25 cellular contexts compared by ENCODE assay signal in genomic region chr9:10130061-10130675, GRCh38.
DNase-seq lines count a peak whose midpoint lies in the region; ATAC-seq, FAIRE-seq and TF ChIP-seq lines count a peak whose summit lies in the region.
"Had no signal": no experiment of that assay in that cellular context is flagged by ENCODE, and none has a peak within 500 bp of the region (broad histone marks: within the 10 kb centered on the region; RNA-seq: fewer than 3 reads in every experiment).

No MANE protein-coding gene starts in this region.

- H4K5ac ChIP-seq in IMR-90 (ENCODE audit: low read depth, low read length) = no peak overlapping the region

- H3K23ac ChIP-seq in IMR-90 (ENCODE audit: low read depth, low read length) = no peak overlapping the region

- no peak overlapping the region for H4K8ac ChIP-seq in IMR-90 (ENCODE audit: low read depth in 2 of 2, low read length in 2 of 2)

- H3K4me3 ChIP-seq in IMR-90 (ENCODE audit: insufficient read depth, low read depth, low read length) = no peak overlapping the region
- H3K4me3 ChIP-seq in astrocyte of the spinal cord (ENCODE audit: low read depth, low read length) = no peak overlapping the region
- no peak overlapping the region for H3K4me3 ChIP-seq in fibroblast of the aortic adventitia (ENCODE audit: low read depth, low read length)
- no peak overlapping the region for H3K4me3 ChIP-seq in MM.1S (ENCODE audit: low read length)
- no peak overlapping the region for H3K4me3 ChIP-seq in dorsolateral prefrontal cortex
- no peak overlapping the region for H3K4me3 ChIP-seq in right lobe of liver
- H3K4me3 ChIP-seq: BLaER1, GM23338, PC-9, SJSA1 had no signal

- DNase-seq in GM19239 (ENCODE audit: insufficient read length, low spot score) (no peak), IMR-90 (peak; percentile 70), astrocyte of the spinal cord (ENCODE audit: low read depth, low spot score) (peak; percentile 49), fibroblast of the aortic adventitia (ENCODE audit: low read depth) (peak; percentile 72), MM.1S (no peak), dorsolateral prefrontal cortex (no peak), right lobe of liver (no peak), NCI-H1092 (lab: John Stamatoyannopoulos, UW) (no peak)
- DNase-seq: 8988T; CD4-positive, alpha-beta T cell; H9; Karpas-422; NCI-H1105; NCI-H146; NCI-H1930; NCI-H446; NCI-H524 treated with DMSO at 0.1 percent for 48 hours; NCI-H774; PC-9; Right ventricle myocardium superior had no signal

- H3K56ac ChIP-seq in IMR-90 (ENCODE audit: extremely low read depth, insufficient read depth, low read length) = no peak overlapping the region

- H3K27ac ChIP-seq in IMR-90 (ENCODE audit: insufficient read depth, low read length) (peak overlapping the region; percentile 29; the same call in 1 of the 2 replicates), MM.1S (ENCODE audit: low read length) (no peak overlapping the region), dorsolateral prefrontal cortex (no peak overlapping the region), right lobe of liver (no peak overlapping the region)
- H3K27ac ChIP-seq: BLaER1, PC-9, SJSA1 had no signal

- H4K20me1 ChIP-seq in IMR-90 (ENCODE audit: insufficient read depth, low read length) (no peaks in the 10 kb centered on the region), MM.1S (ENCODE audit: insufficient read depth, low read length) (no peaks in the 10 kb centered on the region)
- H4K20me1 ChIP-seq: BLaER1 had no signal

- H2AK9ac ChIP-seq in IMR-90 (replicated peaks; ENCODE audit: low read depth, low read length, poor library complexity) = no peak overlapping the region

- ATAC-seq in IMR-90 (ENCODE audit: low read depth) = peak; percentile 88
- ATAC-seq in right lobe of liver = no peak
- ATAC-seq: GM23338 had no signal

- H2AFZ ChIP-seq in IMR-90 (replicated peaks; ENCODE audit: low read length, poor library complexity) = no peak overlapping the region
- no peak overlapping the region for H2AFZ ChIP-seq in MM.1S (ENCODE audit: low read length)
- H2AFZ ChIP-seq: GM23338, PC-9 had no signal

- no peak for TF ChIP-seq RAD21 in IMR-90 (IDR thresholded peaks at IDR 0.05; ENCODE audit: low read length)

- H2BK20ac ChIP-seq in IMR-90 (ENCODE audit: low read depth, low read length) = no peak overlapping the region

- TF ChIP-seq POLR2A in IMR-90 (IDR thresholded peaks at IDR 0.05; ENCODE audit: low read depth, low read length) (no peak), right lobe of liver (IDR thresholded peaks at IDR 0.05) (no peak)

- H3K4me2 ChIP-seq in IMR-90 (ENCODE audit: low read depth, low read length) = no peak overlapping the region
- H3K4me2 ChIP-seq in MM.1S (ENCODE audit: low read depth, low read length) = no peak overlapping the region
- H3K4me2 ChIP-seq: BLaER1, GM23338, PC-9 had no signal

- H3K79me1 ChIP-seq in IMR-90 (ENCODE audit: low read depth in 1 of 2, low read length in 2 of 2) = no peaks in the 10 kb centered on the region

- H3K79me2 ChIP-seq in MM.1S (ENCODE audit: low read length) = no peaks in the 10 kb centered on the region

- H3K36me3 ChIP-seq in IMR-90 (ENCODE audit: control insufficient read depth, insufficient read depth, low read length) (no peaks in the 10 kb centered on the region), MM.1S (replicated peaks; ENCODE audit: insufficient read depth, low read length) (no peaks in the 10 kb centered on the region), right lobe of liver (no peaks in the 10 kb centered on the region)
- H3K36me3 ChIP-seq: BLaER1, SJSA1 had no signal

- dilution Hi-C loops in IMR-90 (cut with HindIII; ENCODE audit: low sequenced_read_pairs, unreplicated experiment) = no loop called here

- H3K9me2 ChIP-seq in MM.1S (replicated peaks; ENCODE audit: insufficient read depth, low read length) = no peaks in the 10 kb centered on the region

- no peaks in the 10 kb centered on the region for H3K4me1 ChIP-seq in IMR-90 (ENCODE audit: control insufficient read depth, insufficient read depth, low read length)
- H3K4me1 ChIP-seq in MM.1S (ENCODE audit: low read length) = no peaks in the 10 kb centered on the region
- H3K4me1 ChIP-seq in right lobe of liver = no peaks in the 10 kb centered on the region
- H3K4me1 ChIP-seq: SJSA1 had no signal

- H3K27me3 ChIP-seq in IMR-90 (ENCODE audit: control insufficient read depth, insufficient read depth, low read length) = no peaks in the 10 kb centered on the region
- H3K27me3 ChIP-seq in MM.1S (replicated peaks; ENCODE audit: insufficient read depth, low read length) = no peaks in the 10 kb centered on the region
- no peaks in the 10 kb centered on the region for H3K27me3 ChIP-seq in dorsolateral prefrontal cortex
- H3K27me3 ChIP-seq in right lobe of liver = no peaks in the 10 kb centered on the region
- H3K27me3 ChIP-seq: BLaER1, SJSA1 had no signal

- no TSS peak for BruUV-seq in IMR-90 (replicated peaks; lab: Mats Ljungman, UMichigan)

- H3F3A ChIP-seq in MM.1S (ENCODE audit: insufficient read depth, low read length) = no peaks in the 10 kb centered on the region

- no peak overlapping the region for H3K18ac ChIP-seq in IMR-90 (ENCODE audit: low read depth, low read length)

- H3K4ac ChIP-seq in IMR-90 (ENCODE audit: low read depth, low read length) = no peak overlapping the region

- intact Hi-C loops in IMR-90 (cut with micrococcal nuclease) (no loop called here), dorsolateral prefrontal cortex (cut with DNase I) (no loop called here), right lobe of liver (cut with DNase I) (no loop called here)

- in situ Hi-C loops in IMR-90 (cut with MboI; ENCODE audit: low sequenced_read_pairs) (no loop called here), astrocyte of the spinal cord (cut with HindIII; ENCODE audit: low sequenced_read_pairs) (no loop called here)

- FAIRE-seq in GM19239 (lab: Jason Lieb, UNC) = peak; percentile 31
- FAIRE-seq: D721Med, GM18507 had no signal

- no peak overlapping the region for H2AK5ac ChIP-seq in IMR-90 (ENCODE audit: low read depth, low read length)

- H3K9me3 ChIP-seq in IMR-90 (ENCODE audit: control insufficient read depth, insufficient read depth, low read length) = no peaks in the 10 kb centered on the region; the same call in 1 of the 2 replicates
- no peaks in the 10 kb centered on the region for H3K9me3 ChIP-seq in MM.1S (replicated peaks; ENCODE audit: insufficient read depth, low read length)
- H3K9me3 ChIP-seq in right lobe of liver = no peaks in the 10 kb centered on the region
- H3K9me3 ChIP-seq: BLaER1, SJSA1 had no signal

- CTCF ChIA-PET in IMR-90 (lab: Yijun Ruan, JAX) = no interaction called here

- no CpG with 5 or more reads among the region's 2 CpGs for WGBS in IMR-90 (ENCODE audit: extremely low coverage in 2 of 2, insufficient read length in 1 of 2), 2 experiments
- WGBS in right lobe of liver (ENCODE audit: insufficient coverage, low coverage, low lambda C conversion rate, missing lambda C conversion rate) = 40% methylated on average over 2 of the region's 2 CpGs

- no peak overlapping the region for H2BK15ac ChIP-seq in IMR-90 (ENCODE audit: low read depth, low read length)

- H4K91ac ChIP-seq in IMR-90 (ENCODE audit: insufficient read depth, low read depth, low read length) = no peak overlapping the region

- H2BK120ac ChIP-seq in IMR-90 (ENCODE audit: low read depth, low read length) = no peak overlapping the region

- TF ChIP-seq CTCF in IMR-90 (conservative IDR thresholded peaks at IDR 0.05; ENCODE audit: low read depth, low read length) (no peak), astrocyte of the spinal cord (IDR thresholded peaks at IDR 0.05; ENCODE audit: low read depth, low read length) (no peak), fibroblast of the aortic adventitia (IDR thresholded peaks at IDR 0.05; ENCODE audit: insufficient read depth, low read length) (no peak), MM.1S (IDR thresholded peaks at IDR 0.05; ENCODE audit: low read length) (no peak), dorsolateral prefrontal cortex (IDR thresholded peaks at IDR 0.05 in 54 of 56, conservative IDR thresholded peaks at IDR 0.05 in 2 of 56; ENCODE audit: low read depth in 1 of 56, partially characterized antibody in 56 of 56) (no peak), right lobe of liver (IDR thresholded peaks at IDR 0.05) (no peak)

- no peaks in the 10 kb centered on the region for H3K9me1 ChIP-seq in IMR-90 (ENCODE audit: insufficient read depth, low read length)

- H3K9ac ChIP-seq in IMR-90 (ENCODE audit: low read depth, low read length) = no peak overlapping the region
- H3K9ac ChIP-seq in MM.1S (ENCODE audit: low read length) = no peak overlapping the region
- H3K9ac ChIP-seq: BLaER1 had no signal

- peak overlapping the region; percentile 21 for H2BK5ac ChIP-seq in IMR-90 (ENCODE audit: low read depth, low read length, poor library complexity, severe bottlenecking)

- POLR2A ChIA-PET in IMR-90 (lab: Charles Lee; ENCODE audit: unreplicated experiment) = no interaction called here

- H3K14ac ChIP-seq in IMR-90 (replicated peaks; ENCODE audit: low read depth, low read length) = no peak overlapping the region

TF ChIP-seq in IMR-90, 13 proteins besides CTCF, POLR2A, EP300 and RAD21:
- no peak for TF ChIP-seq BHLHE40 (IDR thresholded peaks at IDR 0.05; ENCODE audit: low read depth, low read length)
- TF ChIP-seq FOS (IDR thresholded peaks at IDR 0.05; ENCODE audit: low read depth, low read length) = peak; percentile 20; the same call in 1 of the 2 replicates
- TF ChIP-seq RFX5 (IDR thresholded peaks at IDR 0.05; ENCODE audit: low read depth, low read length) = no peak
- no peak for TF ChIP-seq RCOR1 (IDR thresholded peaks at IDR 0.05; ENCODE audit: insufficient replicate concordance, low read length)
- no peak for TF ChIP-seq ELK1 (IDR thresholded peaks at IDR 0.05; ENCODE audit: borderline replicate concordance, low read depth, low read length)
- TF ChIP-seq MXI1 (IDR thresholded peaks at IDR 0.05; ENCODE audit: borderline replicate concordance, low read depth, low read length) = no peak
- no peak for TF ChIP-seq SMC3 (IDR thresholded peaks at IDR 0.05; ENCODE audit: low read depth, low read length)
- TF ChIP-seq MAFK (IDR thresholded peaks at IDR 0.05; ENCODE audit: low read depth, low read length) = no peak

Comparison
In these comparisons a context has a peak if more than half of its experiments do, and no peak if none do; other contexts are left out.
1. DNase-seq: peak in IMR-90 (single experiment), astrocyte of the spinal cord (single experiment) and fibroblast of the aortic adventitia (single experiment); none in GM19239 (single experiment), MM.1S (single experiment), dorsolateral prefrontal cortex (0 of 10), right lobe of liver (0 of 3) and NCI-H1092 (single experiment).